16 cellular contexts compared by ENCODE assay signal in genomic region chr4:58553031-58553430, GRCh38.
DNase-seq lines count a peak whose midpoint lies in the region; ATAC-seq, FAIRE-seq and TF ChIP-seq lines count a peak whose summit lies in the region.
"Had no signal": no experiment of that assay in that cellular context is flagged by ENCODE, and none has a peak within 500 bp of the region (broad histone marks: within the 10 kb centered on the region; RNA-seq: fewer than 3 reads in every experiment).

No MANE protein-coding gene starts in this region.

- no peaks in the 10 kb centered on the region for H3K4me1 Mint-ChIP-seq in type B pancreatic cell (ENCODE audit: unreplicated experiment)
- H3K4me1 Mint-ChIP-seq: B cell; CD8-positive, alpha-beta memory T cell had no signal

- no peak overlapping the region for H2AK5ac ChIP-seq in H1 (ENCODE audit: low read depth, low read length)
- H2AK5ac ChIP-seq in mesenchymal stem cell (ENCODE audit: low read length, severe bottlenecking): no peak overlapping the region

- no peak overlapping the region for H3K56ac ChIP-seq in H1 (replicated peaks; ENCODE audit: insufficient read length, low read depth, low read length)

- H2BK15ac ChIP-seq in H1 (ENCODE audit: low read length): no peak overlapping the region
- H2BK15ac ChIP-seq in mesenchymal stem cell (ENCODE audit: low read depth, poor library complexity, severe bottlenecking): no peak overlapping the region

- H2BK20ac ChIP-seq in H1 (ENCODE audit: low read length): no peak overlapping the region

- H3K4ac ChIP-seq in H1 (replicated peaks; ENCODE audit: insufficient read length, low read depth, low read length) (no peak overlapping the region), mesenchymal stem cell (ENCODE audit: low read depth in 1 of 2, low read length in 2 of 2) (no peak overlapping the region)

- H4K91ac ChIP-seq in H1 (replicated peaks; ENCODE audit: insufficient read length, low read length): no peak overlapping the region
- H4K91ac ChIP-seq in mesenchymal stem cell (ENCODE audit: low read length): no peak overlapping the region

- ATAC-seq in HG02642 (IDR thresholded peaks at IDR 0.05; ENCODE audit: poor library complexity, unreplicated experiment): no peak
- no peak for ATAC-seq in GM19351 (IDR thresholded peaks at IDR 0.05; ENCODE audit: unreplicated experiment)

- H2BK5ac ChIP-seq in H1 (ENCODE audit: low read depth, low read length) (no peak overlapping the region), mesenchymal stem cell (ENCODE audit: low read depth, low read length, poor library complexity, severe bottlenecking) (no peak overlapping the region)

- H3K18ac ChIP-seq in H1 (ENCODE audit: extremely low read depth, low read length) (no peak overlapping the region), mesenchymal stem cell (ENCODE audit: low read depth in 1 of 2, low read length in 2 of 2) (no peak overlapping the region)

- no peak overlapping the region for H4K8ac ChIP-seq in H1 (ENCODE audit: extremely low read depth, insufficient read depth, low read length)
- H4K8ac ChIP-seq in mesenchymal stem cell (ENCODE audit: low read length): no peak overlapping the region

- peaks cover 0 to 1% (median 0%) of the 10 kb centered on the region in 4 experiments; a peak in 1 of 7 replicates for H3K27me3 ChIP-seq in H1 (replicated peaks in 1 of 4; ENCODE audit: control insufficient read depth in 3 of 4, extremely low read depth in 1 of 4, insufficient read depth in 3 of 4, low read length in 3 of 4)
- H3K27me3 ChIP-seq in mesenchymal stem cell (ENCODE audit: control insufficient read depth in 1 of 2, insufficient read depth in 1 of 2, low read length in 2 of 2): no peaks in the 10 kb centered on the region
- H3K27me3 ChIP-seq: BLaER1 treated with 17β-estradiol and CSF1 and Interleukin-3, amounts not matched to agents 10 nM and 100 nM had no signal

- H3K79me2 ChIP-seq in H1 (ENCODE audit: control insufficient read depth in 1 of 2, insufficient read depth in 2 of 2, low read length in 2 of 2): no peaks in the 10 kb centered on the region

- no peak for TF ChIP-seq RAD21 in H1 (IDR thresholded peaks at IDR 0.05 in 1 of 2, conservative IDR thresholded peaks at IDR 0.05 in 1 of 2; ENCODE audit: low read depth in 2 of 2, low read length in 2 of 2)

- H2BK120ac ChIP-seq in H1 (replicated peaks; ENCODE audit: low read depth, low read length): no peak overlapping the region
- no peak overlapping the region for H2BK120ac ChIP-seq in mesenchymal stem cell (ENCODE audit: low read depth, low read length)

- H3K27ac ChIP-seq in H1 (ENCODE audit: low read depth, low read length) (no peak overlapping the region), mesenchymal stem cell (ENCODE audit: low read length, poor library complexity, severe bottlenecking) (no peak overlapping the region)
- H3K27ac ChIP-seq: BLaER1 treated with 17β-estradiol and CSF1 and Interleukin-3, amounts not matched to agents 10 nM and 100 nM; HL-60 had no signal

- H3K4me2 ChIP-seq in H1 (ENCODE audit: insufficient read depth in 1 of 2, low read depth in 2 of 2, low read length in 2 of 2) (no peak overlapping the region), mesenchymal stem cell (ENCODE audit: low read length, poor library complexity, severe bottlenecking) (no peak overlapping the region)
- H3K4me2 ChIP-seq: BLaER1 treated with 17β-estradiol and CSF1 and Interleukin-3, amounts not matched to agents 10 nM and 100 nM had no signal

- DNase-seq in NCI-H748 (lab: John Stamatoyannopoulos, UW; ENCODE audit: unreplicated experiment) (peak; percentile 22), NCI-H748 treated with DMSO at 0.1 percent for 48 hours (lab: John Stamatoyannopoulos, UW) (no peak), H1 (ENCODE audit: low read depth in 1 of 2, low spot score in 2 of 2) (no peak), mesenchymal stem cell (peak; percentile 24), type B pancreatic cell (ENCODE audit: extremely low spot score, unreplicated experiment) (no peak), GOT3 (lab: John Stamatoyannopoulos, UW) (no peak)
- DNase-seq: CD8-positive, alpha-beta memory T cell; DMS79 treated with DMSO at 0.1 percent for 48 hours; GF-D8; HCEC 1CT had no signal

- no peak overlapping the region for H4K5ac ChIP-seq in H1 (ENCODE audit: insufficient read length, low read depth, low read length)

- no peaks in the 10 kb centered on the region for H3K27me3 Mint-ChIP-seq in type B pancreatic cell
- H3K27me3 Mint-ChIP-seq: B cell; CD8-positive, alpha-beta memory T cell had no signal

- no peaks in the 10 kb centered on the region for H4K20me1 ChIP-seq in H1 (replicated peaks in 1 of 2; ENCODE audit: control insufficient read depth in 1 of 2, insufficient read depth in 2 of 2, low read length in 2 of 2)
- H4K20me1 ChIP-seq: BLaER1 treated with 17β-estradiol and CSF1 and Interleukin-3, amounts not matched to agents 10 nM and 100 nM had no signal

- no peak for TF ChIP-seq CTCF in H1 (IDR thresholded peaks at IDR 0.05; ENCODE audit: control extremely low read depth in 1 of 3, insufficient read depth in 1 of 3, low read depth in 1 of 3, low read length in 3 of 3)
- no peak for TF ChIP-seq CTCF in type B pancreatic cell (conservative IDR thresholded peaks at IDR 0.05)

- POLR2A ChIA-PET in H1 (lab: Charles Lee; ENCODE audit: partially characterized antibody): no interaction called here

- H3K14ac ChIP-seq in H1 (ENCODE audit: insufficient read length) (no peak overlapping the region), mesenchymal stem cell (ENCODE audit: low read length in 2 of 2) (no peak overlapping the region)

- no peaks in the 10 kb centered on the region for H3K36me3 Mint-ChIP-seq in type B pancreatic cell
- H3K36me3 Mint-ChIP-seq: CD8-positive, alpha-beta memory T cell had no signal

- FAIRE-seq in H1 (lab: Jason Lieb, UNC): no peak
- FAIRE-seq: H54 had no signal

- TF ChIP-seq POLR2A in H1 (IDR thresholded peaks at IDR 0.05; ENCODE audit: control extremely low read depth in 1 of 2, low read depth in 2 of 2, low read length in 2 of 2): no peak

- CTCF ChIA-PET in H1 (lab: Charles Lee; ENCODE audit: partially characterized antibody): no interaction called here

- no peaks in the 10 kb centered on the region for H3K9me3 ChIP-seq in H1 (ENCODE audit: insufficient read depth in 2 of 2, low read depth in 1 of 2, low read length in 1 of 2)
- H3K9me3 ChIP-seq in mesenchymal stem cell (ENCODE audit: control insufficient read depth, low read length): no peaks in the 10 kb centered on the region
- H3K9me3 ChIP-seq: BLaER1 treated with 17β-estradiol and CSF1 and Interleukin-3, amounts not matched to agents 10 nM and 100 nM had no signal

- H3K4me3 ChIP-seq in H1 (ENCODE audit: extremely low read depth in 1 of 4, insufficient read depth in 2 of 4, low read depth in 3 of 4, low read length in 4 of 4): no peak overlapping the region
- no peak overlapping the region for H3K4me3 ChIP-seq in mesenchymal stem cell (ENCODE audit: insufficient read depth in 1 of 2, low read depth in 1 of 2, low read length in 2 of 2)
- H3K4me3 ChIP-seq: BLaER1 treated with 17β-estradiol and CSF1 and Interleukin-3, amounts not matched to agents 10 nM and 100 nM had no signal

- H3K4me3 Mint-ChIP-seq in type B pancreatic cell: no peak overlapping the region
- H3K4me3 Mint-ChIP-seq: B cell; CD8-positive, alpha-beta memory T cell had no signal

- H2AFZ ChIP-seq in H1 (ENCODE audit: low read length) (0 out of 2 replicates have a peak overlapping the region, but pooled peaks have one; percentile 35), mesenchymal stem cell (ENCODE audit: low read depth, low read length) (no peak overlapping the region)

- H3K79me1 ChIP-seq in H1 (ENCODE audit: low read depth, low read length): no peaks in the 10 kb centered on the region
- H3K79me1 ChIP-seq in mesenchymal stem cell (replicated peaks; ENCODE audit: low read length, poor library complexity, severe bottlenecking): no peaks in the 10 kb centered on the region

- H3K4me1 ChIP-seq in H1 (replicated peaks in 1 of 4; ENCODE audit: control insufficient read depth in 3 of 4, insufficient read depth in 4 of 4, low read length in 3 of 4): no peaks in the 10 kb centered on the region
- no peaks in the 10 kb centered on the region for H3K4me1 ChIP-seq in mesenchymal stem cell (ENCODE audit: control insufficient read depth, insufficient read depth, low read depth, low read length)
- H3K4me1 ChIP-seq: BLaER1 treated with 17β-estradiol and CSF1 and Interleukin-3, amounts not matched to agents 10 nM and 100 nM had no signal

- WGBS in H1 (ENCODE audit: extremely low coverage in 1 of 2, insufficient coverage in 1 of 2, insufficient read length in 1 of 2, insufficient replicate concordance in 2 of 2, low coverage in 1 of 2, low lambda C conversion rate in 2 of 2, missing lambda C conversion rate in 1 of 2), 2 experiments: 82% methylated on average over 1 of the region's 1 CpG; no CpG with 5 or more reads in 1 of the 2 experiments
- WGBS in mesenchymal stem cell: 38% methylated on average over 1 of the region's 1 CpG

- peaks cover 4% of the 10 kb centered on the region for H3K9me3 Mint-ChIP-seq in type B pancreatic cell

- TF ChIP-seq EP300 in H1 (IDR thresholded peaks at IDR 0.05; ENCODE audit: borderline replicate concordance in 1 of 2, low read depth in 2 of 2, low read length in 2 of 2): no peak

- H3K23me2 ChIP-seq in H1 (ENCODE audit: low read depth, low read length): no peaks in the 10 kb centered on the region

- H2BK12ac ChIP-seq in H1 (ENCODE audit: low read depth, low read length): no peak overlapping the region
- H2BK12ac ChIP-seq in mesenchymal stem cell (ENCODE audit: low read length in 2 of 2): no peak overlapping the region

- no peak overlapping the region for H3K23ac ChIP-seq in H1 (ENCODE audit: insufficient read length)
- no peak overlapping the region for H3K23ac ChIP-seq in mesenchymal stem cell (ENCODE audit: low read length in 2 of 2)

- no peak overlapping the region for H3K9ac ChIP-seq in H1 (replicated peaks in 1 of 4; ENCODE audit: extremely low read depth in 1 of 4, low read depth in 3 of 4, low read length in 3 of 4)
- no peak overlapping the region for H3K9ac ChIP-seq in mesenchymal stem cell (ENCODE audit: low read length)
- H3K9ac ChIP-seq: BLaER1 treated with 17β-estradiol and CSF1 and Interleukin-3, amounts not matched to agents 10 nM and 100 nM had no signal

- H3K27ac Mint-ChIP-seq in type B pancreatic cell: peak overlapping the region; percentile 95
- H3K27ac Mint-ChIP-seq: B cell; CD8-positive, alpha-beta memory T cell had no signal

- H3K36me3 ChIP-seq in H1 (ENCODE audit: control insufficient read depth in 2 of 4, insufficient read depth in 4 of 4, low read length in 3 of 4): no peaks in the 10 kb centered on the region
- no peaks in the 10 kb centered on the region for H3K36me3 ChIP-seq in mesenchymal stem cell (ENCODE audit: control insufficient read depth in 1 of 2, insufficient read depth in 2 of 2, low read depth in 1 of 2, low read length in 2 of 2)
- H3K36me3 ChIP-seq: BLaER1 treated with 17β-estradiol and CSF1 and Interleukin-3, amounts not matched to agents 10 nM and 100 nM had no signal

TF ChIP-seq in H1, 55 proteins besides CTCF, POLR2A, EP300 and RAD21 (continues in another document):
- TF ChIP-seq TBP (IDR thresholded peaks at IDR 0.05; ENCODE audit: low read depth, low read length) (no peak), ASH2L (IDR thresholded peaks at IDR 0.05; ENCODE audit: low read length) (no peak), CREB1 (IDR thresholded peaks at IDR 0.05) (no peak)

Comparison
In these comparisons a context has a peak if more than half of its experiments do, and no peak if none do; other contexts are left out.
1. DNase-seq: peak in NCI-H748 (single experiment) and mesenchymal stem cell (single experiment); none in NCI-H748 treated with DMSO at 0.1 percent for 48 hours (single experiment), H1 (0 of 2), type B pancreatic cell (single experiment) and GOT3 (single experiment).